ENCODE assay signal across 28 cellular contexts in genomic region chr16:66471264-66471663, GRCh38. TPM values are rescaled to one million over a fixed set of nuclear protein-coding genes. Genes with fewer than 3 reads are reported as not detected.
"Had no signal": no experiment of that assay in that cellular context is flagged by ENCODE, and none has a peak within 500 bp of the region (broad histone marks: within the 10 kb centered on the region; RNA-seq: fewer than 3 reads in every experiment).

No MANE protein-coding gene starts in this region.

- H3K4me3 Mint-ChIP-seq: activated CD4-positive, alpha-beta T cell treated with anti-CD3 and anti-CD28 coated beads, Interleukin-2, amount 10 ng/mL, durations not matched to agents 7 days and 5 days; activated CD8-positive, alpha-beta T cell treated with anti-CD3 and anti-CD28 coated beads for 36 hours; activated naive CD4-positive, alpha-beta T cell treated with anti-CD3 and anti-CD28 coated beads for 36 hours; activated naive CD8-positive, alpha-beta T cell treated with anti-CD3 and anti-CD28 coated beads for 36 hours; activated T-helper 1 cell treated with anti-CD3 and anti-CD28 coated beads, Interleukin-12 subunit alpha, Interleukin-12 subunit beta, Interleukin-2, Interleukin-4 antibody, amounts not matched to agents 30 ng/mL and 10 ng/mL and 1 ng/mL, durations not matched to agents 14 hours and 24 hours and 36 hours; effector memory CD8-positive, alpha-beta T cell; natural killer cell; WTC11 had no signal

- H3K27ac ChIP-seq: adrenal gland, body of pancreas, ovary, prostate gland, thoracic aorta had no signal

- H3K36me3 Mint-ChIP-seq: activated naive CD8-positive, alpha-beta T cell treated with anti-CD3 and anti-CD28 coated beads for 36 hours; natural killer cell; WTC11 had no signal

- H3K36me3 ChIP-seq: adrenal gland, ovary, prostate gland, thoracic aorta had no signal

- H3K27me3 Mint-ChIP-seq: activated CD8-positive, alpha-beta T cell treated with anti-CD3 and anti-CD28 coated beads for 36 hours had no signal

- H3K4me3 ChIP-seq: adrenal gland, body of pancreas, ovary, prostate gland, thoracic aorta had no signal

- DNase-seq: activated CD4-positive, alpha-beta T cell treated with anti-CD3 and anti-CD28 coated beads for 1 hour; activated CD4-positive, alpha-beta T cell treated with anti-CD3 and anti-CD28 coated beads, Interleukin-2, amount 10 ng/mL, durations not matched to agents 7 days and 5 days; activated CD8-positive, alpha-beta T cell treated with anti-CD3 and anti-CD28 coated beads for 36 hours; activated naive CD4-positive, alpha-beta T cell treated with anti-CD3 and anti-CD28 coated beads for 36 hours; activated naive CD8-positive, alpha-beta T cell treated with anti-CD3 and anti-CD28 coated beads for 36 hours; activated T-cell treated with anti-CD3 and anti-CD28 coated beads for 4 hours; adrenal gland; body of pancreas; cerebellar nuclear complex; cortex of kidney; effector memory CD8-positive, alpha-beta T cell; hippocampal formation; kidney; left colon; midbrain; natural killer cell; retina; stimulated activated CD4-positive, alpha-beta T cell treated with anti-CD3 and anti-CD28 coated beads, Interleukin-2, amount 100 ng/mL, for 48 hours; stimulated activated naive CD4-positive, alpha-beta T cell treated with Interleukin-2 at 50 U/mL for 16 hours; T-helper 2 cell; trophoblast cell had no signal

- H3K4me1 ChIP-seq: adrenal gland, body of pancreas, prostate gland had no signal

- H3K9me3 ChIP-seq: adrenal gland, body of pancreas, ovary, prostate gland had no signal

- H3K27me3 ChIP-seq: body of pancreas, ovary had no signal

- ATAC-seq: activated CD8-positive, alpha-beta T cell treated with anti-CD3 and anti-CD28 coated beads for 36 hours; body of pancreas; effector memory CD8-positive, alpha-beta T cell; left colon; natural killer cell had no signal

- H3K27ac Mint-ChIP-seq: activated CD4-positive, alpha-beta T cell treated with anti-CD3 and anti-CD28 coated beads, Interleukin-2, amount 10 ng/mL, durations not matched to agents 7 days and 5 days; activated CD8-positive, alpha-beta T cell treated with anti-CD3 and anti-CD28 coated beads for 36 hours; activated naive CD4-positive, alpha-beta T cell treated with anti-CD3 and anti-CD28 coated beads for 36 hours; activated naive CD8-positive, alpha-beta T cell treated with anti-CD3 and anti-CD28 coated beads for 36 hours; activated T-helper 1 cell treated with anti-CD3 and anti-CD28 coated beads, Interleukin-12 subunit alpha, Interleukin-12 subunit beta, Interleukin-2, Interleukin-4 antibody, amounts not matched to agents 30 ng/mL and 10 ng/mL and 1 ng/mL, durations not matched to agents 14 hours and 24 hours and 36 hours; effector memory CD8-positive, alpha-beta T cell; natural killer cell; WTC11 had no signal

- H3K9me3 Mint-ChIP-seq: activated CD4-positive, alpha-beta T cell treated with anti-CD3 and anti-CD28 coated beads, Interleukin-2, amount 10 ng/mL, durations not matched to agents 7 days and 5 days; activated CD8-positive, alpha-beta T cell treated with anti-CD3 and anti-CD28 coated beads for 36 hours; activated naive CD4-positive, alpha-beta T cell treated with anti-CD3 and anti-CD28 coated beads for 36 hours; activated naive CD8-positive, alpha-beta T cell treated with anti-CD3 and anti-CD28 coated beads for 36 hours; WTC11 had no signal

RNA-seq across cellular contexts. Expression of gene BEAN1, which starts 44.2 kb away (rescaled TPM):
- total RNA-seq: activated CD4-positive, alpha-beta T cell treated with anti-CD3 and anti-CD28 coated beads, Interleukin-2, amount 10 ng/mL, durations not matched to agents 7 days and 5 days; activated CD8-positive, alpha-beta T cell treated with anti-CD3 and anti-CD28 coated beads for 36 hours; activated naive CD4-positive, alpha-beta T cell treated with anti-CD3 and anti-CD28 coated beads for 36 hours; activated naive CD8-positive, alpha-beta T cell treated with anti-CD3 and anti-CD28 coated beads for 36 hours; activated T-helper 1 cell treated with anti-CD3 and anti-CD28 coated beads, Interleukin-12 subunit alpha, Interleukin-12 subunit beta, Interleukin-2, Interleukin-4 antibody, amounts not matched to agents 30 ng/mL and 10 ng/mL and 1 ng/mL, durations not matched to agents 14 hours and 24 hours and 36 hours; body of pancreas; endothelial cell of umbilical vein; fibroblast of lung; left colon; natural killer cell; WTC11 had no signal
